In genomic region chr19:17720487-17720839, GRCh38 we compare ENCODE assay signal across 8 cellular contexts. TPM values are rescaled to one million over a fixed set of nuclear protein-coding genes. Genes with fewer than 3 reads are reported as not detected.
DNase-seq lines count a peak whose midpoint lies in the region; ATAC-seq and TF ChIP-seq lines count a peak whose summit lies in the region.

No MANE protein-coding gene starts in this region.

- 15 to 16% methylated on average over 6 of the region's 6 CpGs for WGBS in lung, 2 donors

- peak; percentile 38 for DNase-seq in activated T-cell treated with anti-CD3 and anti-CD28 coated beads, Interleukin-2, amount 50 U/mL, for 24 hours
- no peak for DNase-seq in activated T-cell treated with anti-CD3 and anti-CD28 coated beads, Interleukin-2, amount 50 U/mL, for 48 hours
- peak; percentile 15 for DNase-seq in adipocyte (ENCODE audit: low read depth)
- DNase-seq in lung (ENCODE audit: low spot score): no peak
- no peak for DNase-seq in tibial artery
- no peak for DNase-seq in GDM1 (lab: John Stamatoyannopoulos, UW)
- no peak for DNase-seq in inferior parietal cortex (ENCODE audit: extremely low spot score)

- peak overlapping the region in 1 of 2 donors; percentile 89 for H3K27ac ChIP-seq in lung (ENCODE audit: low read depth in 1 of 2, low read length in 1 of 2)
- peak overlapping the region in 1 of 2 donors; percentile 62 for H3K27ac ChIP-seq in tibial artery

- no peaks in the 10 kb centered on the region for H3K9me3 Mint-ChIP-seq in activated T-cell treated with anti-CD3 and anti-CD28 coated beads, Interleukin-2, amount 50 U/mL, for 24 hours

- no peaks in the 10 kb centered on the region for H3K9me3 ChIP-seq in adipocyte (ENCODE audit: control insufficient read depth, low read length)
- H3K9me3 ChIP-seq in lung (ENCODE audit: control insufficient read depth in 2 of 2, insufficient read depth in 1 of 2, low read length in 1 of 2): peaks cover 0 to 2% of the 10 kb centered on the region in 2 donors
- H3K9me3 ChIP-seq in tibial artery: no peaks in the 10 kb centered on the region

- intact Hi-C loops in tibial artery (cut with DNase I; ENCODE audit: low total_unique reads): no loop called here

- H3K27ac Mint-ChIP-seq in activated T-cell treated with anti-CD3 and anti-CD28 coated beads, Interleukin-2, amount 50 U/mL, for 24 hours: peak overlapping the region; percentile 80

- H3K27me3 Mint-ChIP-seq in activated T-cell treated with anti-CD3 and anti-CD28 coated beads, Interleukin-2, amount 50 U/mL, for 24 hours: no peaks in the 10 kb centered on the region

- H3K4me1 ChIP-seq in adipocyte (ENCODE audit: control insufficient read depth, insufficient read depth, low read length) (peaks cover 44% of the 10 kb centered on the region), lung (ENCODE audit: control insufficient read depth in 2 of 2, insufficient read depth in 2 of 2, low read length in 2 of 2) (peaks cover 0 to 34% of the 10 kb centered on the region in 2 donors), tibial artery (peaks cover 0 to 56% (median 44%) of the 10 kb centered on the region in 4 donors)

- peak overlapping the region; percentile 88 for H3K9ac ChIP-seq in adipocyte (ENCODE audit: low read length)

- peaks cover 47% of the 10 kb centered on the region for H3K36me3 Mint-ChIP-seq in activated T-cell treated with anti-CD3 and anti-CD28 coated beads, Interleukin-2, amount 50 U/mL, for 24 hours (ENCODE audit: low read depth)

- H3K27me3 ChIP-seq in adipocyte (replicated peaks; ENCODE audit: control insufficient read depth, insufficient read depth, low read length) (no peaks in the 10 kb centered on the region), lung (ENCODE audit: control insufficient read depth, insufficient read depth) (no peaks in the 10 kb centered on the region), tibial artery (no peaks in the 10 kb centered on the region)

- H3K4me3 ChIP-seq in adipocyte (ENCODE audit: low read length): peak overlapping the region; percentile 92
- H3K4me3 ChIP-seq in lung: peak overlapping the region; percentile 96
- H3K4me3 ChIP-seq in tibial artery: peak overlapping the region; percentile 66 to 71

- peaks cover 41% of the 10 kb centered on the region for H3K4me1 Mint-ChIP-seq in activated T-cell treated with anti-CD3 and anti-CD28 coated beads, Interleukin-2, amount 50 U/mL, for 24 hours (ENCODE audit: low read depth)

- H3K4me3 Mint-ChIP-seq in activated T-cell treated with anti-CD3 and anti-CD28 coated beads, Interleukin-2, amount 50 U/mL, for 24 hours: peak overlapping the region; percentile 84

- H3K36me3 ChIP-seq in adipocyte (ENCODE audit: control insufficient read depth, insufficient read depth, low read length, severe bottlenecking) (peaks cover 18% of the 10 kb centered on the region), lung (ENCODE audit: control insufficient read depth in 2 of 2, insufficient read depth in 2 of 2, low read length in 2 of 2) (peaks cover 0 to 20% of the 10 kb centered on the region in 2 donors), tibial artery (peaks cover 8 to 37% (median 21%) of the 10 kb centered on the region in 3 donors)

- ATAC-seq in lung (ENCODE audit: insufficient read depth, low FRiP score) (no peak), GM18868 (IDR thresholded peaks at IDR 0.05; ENCODE audit: unreplicated experiment) (no peak)

- no peak for TF ChIP-seq CTCF in lung (IDR thresholded peaks at IDR 0.05; ENCODE audit: control extremely low read depth, extremely low read depth)
- TF ChIP-seq CTCF in tibial artery (IDR thresholded peaks at IDR 0.05): no peak

RNA-seq across cellular contexts. Expression of gene MAP1S, which starts 1.2 kb away (rescaled TPM):
- 10 to 100 TPM; 36.3 to 71.1 TPM for total RNA-seq in lung
- 10 to 100 TPM; 32.1 to 40.6 TPM for polyA plus RNA-seq in lung

RNA-seq across cellular contexts. Expression of gene FCHO1, which starts 30.8 kb away (rescaled TPM):
- 1 to 10 TPM; 6.1 to 9.4 TPM for total RNA-seq in lung
- 10 to 100 TPM in 1 of 2 donors, 1 to 10 TPM in 1; 3.2 to 10.4 TPM for polyA plus RNA-seq in lung

RNA-seq across cellular contexts. Expression of gene UNC13A, which starts 32.3 kb away (rescaled TPM):
- total RNA-seq in lung: under 1 TPM; 0.28 to 0.31 TPM
- under 1 TPM; 0.14 to 0.26 TPM for polyA plus RNA-seq in lung

Comparison
In these comparisons a context has a peak if more than half of its experiments do, and no peak if none do; other contexts are left out.
1. DNase-seq: peak in activated T-cell treated with anti-CD3 and anti-CD28 coated beads, Interleukin-2, amount 50 U/mL, for 24 hours (single experiment) and adipocyte (single experiment); none in activated T-cell treated with anti-CD3 and anti-CD28 coated beads, Interleukin-2, amount 50 U/mL, for 48 hours (0 of 2), lung (single experiment), tibial artery (0 of 2), GDM1 (single experiment) and inferior parietal cortex (single experiment).
2. Peak in every context shown above with its lines, with median percentiles within 50 percentile points of each other: H3K4me3 ChIP-seq.